Comparison of ENCODE assay signal across 29 cellular contexts in the genomic region with DNA sequence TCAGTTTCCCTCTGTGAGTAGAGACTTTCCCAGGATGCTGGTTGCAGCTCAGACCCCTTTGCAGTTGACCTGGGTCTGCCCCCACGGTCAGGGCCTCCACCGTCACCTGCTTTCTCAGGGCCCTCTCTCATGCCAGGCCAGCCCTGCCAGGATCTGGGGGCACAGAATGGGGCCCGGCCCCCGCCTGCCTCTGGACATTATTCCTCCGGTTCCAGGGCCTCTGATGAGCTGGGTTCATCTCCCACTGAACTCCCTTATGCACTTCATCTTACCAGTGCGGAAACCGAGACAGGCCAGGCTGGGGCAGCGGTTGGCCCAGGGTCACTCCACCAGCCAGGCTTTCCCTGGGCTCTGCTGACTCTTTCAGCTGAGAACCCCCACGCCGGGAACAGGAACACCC. TPM values are rescaled to one million over a fixed set of nuclear protein-coding genes. Genes with fewer than 3 reads are reported as not detected.
DNase-seq lines count a peak whose midpoint lies in the region; ATAC-seq and TF ChIP-seq lines count a peak whose summit lies in the region.
"Had no signal": no experiment of that assay in that cellular context is flagged by ENCODE, and none has a peak within 500 bp of the region (broad histone marks: within the 10 kb centered on the region; RNA-seq: fewer than 3 reads in every experiment).

No MANE protein-coding gene starts in this region.

- H2BK120ac ChIP-seq in neuronal stem cell (ENCODE audit: low read depth, low read length), result no peak overlapping the region

- POLR2A ChIA-PET in AG04450 (lab: Yijun Ruan, JAX), result no interaction called here

- no peaks in the 10 kb centered on the region for H3K79me1 ChIP-seq in neuronal stem cell (ENCODE audit: low read depth, low read length)

- H3K4me1 ChIP-seq in neuronal stem cell (ENCODE audit: control insufficient read depth in 2 of 2, insufficient read depth in 1 of 2, low read depth in 1 of 2, low read length in 2 of 2), result no peaks in the 10 kb centered on the region
- H3K4me1 ChIP-seq: BE2C, Caco-2 had no signal

- ATAC-seq in activated CD4-positive, CD25-positive, alpha-beta regulatory T cell treated with anti-CD3 and anti-CD28 coated beads, Interleukin-2, amount 50 U/mL, for 24 hours, result no peak
- ATAC-seq: CD8-positive, alpha-beta T cell had no signal

- CTCF ChIA-PET in AG04450 (lab: Charles Lee), result no interaction called here

- H4K8ac ChIP-seq in neuronal stem cell (ENCODE audit: low read depth, low read length), result no peak overlapping the region

- H3K27me3 ChIP-seq in AG04450 (ENCODE audit: control insufficient read depth, insufficient read depth, low read length), result no peaks in the 10 kb centered on the region
- H3K27me3 ChIP-seq in neuronal stem cell (ENCODE audit: control insufficient read depth in 3 of 3, insufficient read depth in 3 of 3, low read depth in 1 of 3, low read length in 3 of 3), result peaks cover 0 to 21% (median 0%) of the 10 kb centered on the region in 3 experiments
- H3K27me3 ChIP-seq: BE2C had no signal

- peak overlapping the region; percentile 23 for H3K18ac ChIP-seq in neuronal stem cell (ENCODE audit: low read length)

- H3K14ac ChIP-seq in neuronal stem cell (ENCODE audit: low read length), result no peak overlapping the region

- no peaks in the 10 kb centered on the region for H3K36me3 ChIP-seq in neuronal stem cell (replicated peaks in 1 of 2; ENCODE audit: control insufficient read depth in 2 of 2, insufficient read depth in 2 of 2, low read length in 2 of 2)
- H3K36me3 ChIP-seq: BE2C; BLaER1; BLaER1 treated with 17β-estradiol and CSF1 and Interleukin-3, amounts not matched to agents 10 nM and 100 nM had no signal

- peak overlapping the region; percentile 16 for H2BK12ac ChIP-seq in neuronal stem cell (ENCODE audit: low read length)

- WGBS in neuronal stem cell (ENCODE audit: extremely low coverage in 2 of 2, insufficient read length in 2 of 2, insufficient replicate concordance in 1 of 2), 2 donors, result no CpG with 5 or more reads among the region's 10 CpGs

- peak overlapping the region; percentile 21 for H2AK5ac ChIP-seq in neuronal stem cell (ENCODE audit: low read depth, low read length)

- H3K4me2 ChIP-seq in neuronal stem cell (ENCODE audit: insufficient read depth, low read length, poor library complexity, severe bottlenecking), result no peak overlapping the region
- H3K4me2 ChIP-seq: A549 had no signal

- H2BK5ac ChIP-seq in neuronal stem cell (ENCODE audit: low read length), result no peak overlapping the region

- H3K4me3 ChIP-seq in AG04450 (ENCODE audit: low read depth, low read length) (no peak overlapping the region), neuronal stem cell (ENCODE audit: low read length in 2 of 2) (no peak overlapping the region)
- H3K4me3 ChIP-seq: A549; BLaER1; BLaER1 treated with 17β-estradiol and CSF1 and Interleukin-3, amounts not matched to agents 10 nM and 100 nM had no signal

- H4K91ac ChIP-seq in neuronal stem cell (ENCODE audit: low read depth, low read length, poor library complexity), result no peak overlapping the region

- H3K9ac ChIP-seq in neuronal stem cell (ENCODE audit: low read depth, low read length, poor library complexity), result no peak overlapping the region
- H3K9ac ChIP-seq: BLaER1 had no signal

- no peak for TF ChIP-seq CTCF in AG04450 (IDR thresholded peaks at IDR 0.05; ENCODE audit: low read depth, low read length)

- peak overlapping the region; percentile 27 for H3K23ac ChIP-seq in neuronal stem cell (ENCODE audit: low read depth, low read length, poor library complexity)

- no peak for DNase-seq in AG04450 (ENCODE audit: low read depth, low spot score)
- no peak for DNase-seq in neuronal stem cell (ENCODE audit: low spot score)
- DNase-seq in NCI-H2171 treated with DMSO at 0.1 percent for 48 hours (lab: John Stamatoyannopoulos, UW), result no peak
- DNase-seq: 8988T; ACHN; AML-193; BE2C; C1 segment of cervical spinal cord; Caco-2; Calu3; CD4-positive, alpha-beta memory T cell; CD4-positive, alpha-beta T cell; CD4-positive, CD25-positive, alpha-beta regulatory T cell; CD8-positive, alpha-beta memory T cell; CD8-positive, alpha-beta T cell; COR-L47; DMS 273 treated with DMSO at 0.1 percent for 48 hours; DMS153; DMS53; DMS79; DMS79 treated with DMSO at 0.1 percent for 48 hours; DND-41; EL had no signal

- no peak overlapping the region for H3K4ac ChIP-seq in neuronal stem cell (ENCODE audit: low read length)

- H2AFZ ChIP-seq in neuronal stem cell (ENCODE audit: low read length), result no peak overlapping the region

- H3K9me3 ChIP-seq in AG04450 (ENCODE audit: control insufficient read depth, insufficient read depth, low read length) (peaks cover 6% of the 10 kb centered on the region; the same call in 1 of the 2 replicates), neuronal stem cell (replicated peaks in 1 of 2; ENCODE audit: control insufficient read depth in 2 of 2, insufficient read depth in 1 of 2, low read depth in 1 of 2, low read length in 2 of 2) (peaks cover 0 to 6% of the 10 kb centered on the region in 2 donors)
- H3K9me3 ChIP-seq: A549, BE2C, BLaER1 had no signal

- peak overlapping the region; percentile 21 for H3K27ac ChIP-seq in AG04450 (ENCODE audit: low read depth, low read length)
- no peak overlapping the region for H3K27ac ChIP-seq in neuronal stem cell (replicated peaks; ENCODE audit: low read length)
- H3K27ac ChIP-seq: 22Rv1; BLaER1; BLaER1 treated with 17β-estradiol and CSF1 and Interleukin-3, amounts not matched to agents 10 nM and 100 nM; C4-2B had no signal

- peak overlapping the region; percentile 54 for H2BK15ac ChIP-seq in neuronal stem cell (ENCODE audit: low read length)

RNA-seq across cellular contexts. Expression of a gene that starts 19.8 kb away (rescaled TPM):
- 2.2 and 3.7 TPM in 2 replicates for polyA plus RNA-seq in AG04450 (2011; rRNA removed)
- polyA minus RNA-seq in AG04450 (2011; rRNA and poly(A)+ RNA removed), result 3.3 and 3.4 TPM in 2 replicates
- polyA plus RNA-seq in neuronal stem cell (2013, experiment 1 of 2), result 0.26 TPM
- polyA plus RNA-seq in neuronal stem cell (2013, experiment 2 of 2), result 0.29 TPM

RNA-seq across cellular contexts. Expression of a gene that starts 50.5 kb away (rescaled TPM):
- 0.20 TPM in 2 replicates for polyA plus RNA-seq in AG04450 (2011; rRNA removed)
- polyA minus RNA-seq in AG04450 (2011; rRNA and poly(A)+ RNA removed), result 0.51 and 0.61 TPM in 2 replicates
- polyA plus RNA-seq in neuronal stem cell (2013, experiment 1 of 2), result 3.8 TPM
- 4.0 TPM for polyA plus RNA-seq in neuronal stem cell (2013, experiment 2 of 2)
